11 cellular contexts compared by ENCODE assay signal in the genomic region with DNA sequence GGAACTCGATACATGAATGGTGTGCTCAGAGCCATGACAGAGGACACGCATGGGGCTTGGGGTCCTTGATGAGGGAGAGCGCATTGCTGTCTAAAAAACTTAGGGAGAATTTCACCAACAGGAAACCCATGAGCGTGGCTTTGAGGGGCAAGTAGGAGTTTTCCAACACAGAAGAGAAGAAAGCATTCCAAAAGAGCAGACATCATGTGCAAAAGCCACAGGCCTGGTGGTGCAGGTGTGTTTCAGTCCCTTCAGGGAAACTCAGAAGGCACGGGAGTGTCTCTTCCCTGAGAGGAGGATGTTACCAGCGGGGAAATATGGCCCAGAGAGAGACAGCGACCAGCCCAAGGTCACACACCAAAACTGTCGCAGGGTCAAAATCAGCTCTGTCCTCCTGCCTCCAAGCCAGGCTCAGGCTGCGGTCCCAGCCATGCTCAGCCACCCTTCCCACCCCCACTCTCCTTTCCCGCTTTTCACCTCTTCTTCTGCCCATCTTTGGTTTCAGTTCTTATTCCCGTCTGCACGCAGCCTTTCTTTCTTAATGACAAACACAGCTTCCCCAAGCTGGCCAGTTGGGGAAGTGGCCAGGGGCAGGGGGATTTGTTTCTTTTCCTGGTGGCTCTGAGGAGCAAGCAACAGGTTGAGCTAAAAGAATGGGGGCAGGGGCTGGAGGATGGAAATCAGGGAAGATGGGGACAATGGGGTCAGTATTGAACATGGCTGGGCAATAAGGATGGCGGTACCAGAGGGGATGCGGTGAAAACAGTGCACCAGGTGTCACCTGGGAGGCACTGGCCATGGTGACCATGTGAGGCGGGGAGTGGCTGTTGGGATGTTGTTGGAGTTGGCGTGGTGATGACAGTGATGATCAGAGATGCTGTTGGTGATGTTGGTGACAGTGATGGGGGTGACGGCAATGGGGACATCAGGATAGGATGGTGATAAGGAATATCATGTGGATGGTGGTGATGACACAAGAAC.
A peak's percentile ranks its signal among the peaks of the same experiment; 100 is the strongest.
DNase-seq lines count a peak whose midpoint lies in the region; ATAC-seq and TF ChIP-seq lines count a peak whose summit lies in the region.
"Had no signal": no experiment of that assay in that cellular context is flagged by ENCODE, and none has a peak within 500 bp of the region (broad histone marks: within the 10 kb centered on the region; RNA-seq: fewer than 3 reads in every experiment).

No MANE protein-coding gene starts in this region.

- H3K4me1 Mint-ChIP-seq in central memory CD8-positive, alpha-beta T cell = peaks cover 97% of the 10 kb centered on the region

- peak overlapping the region; percentile 92 for H3K4me3 Mint-ChIP-seq in central memory CD8-positive, alpha-beta T cell

- TF ChIP-seq POLR2A in GM15510 (IDR thresholded peaks at IDR 0.05; ENCODE audit: borderline replicate concordance, extremely low read depth, insufficient read length) = peak; percentile 39

- peak overlapping the region; percentile 94 for H3K27ac Mint-ChIP-seq in central memory CD8-positive, alpha-beta T cell (ENCODE audit: low read depth)

- no peaks in the 10 kb centered on the region for H3K9me3 Mint-ChIP-seq in central memory CD8-positive, alpha-beta T cell

- no peak for ATAC-seq in central memory CD8-positive, alpha-beta T cell (replicated peaks; ENCODE audit: extremely low read depth, poor library complexity, severe bottlenecking)
- ATAC-seq in HG02870 (IDR thresholded peaks at IDR 0.05; ENCODE audit: unreplicated experiment) = no peak
- no peak for ATAC-seq in GM21528 (IDR thresholded peaks at IDR 0.05; ENCODE audit: low FRiP score, unreplicated experiment)

- H3K27me3 Mint-ChIP-seq in central memory CD8-positive, alpha-beta T cell = no peaks in the 10 kb centered on the region

- H3K36me3 Mint-ChIP-seq in central memory CD8-positive, alpha-beta T cell (ENCODE audit: insufficient read depth) = peaks cover 63% of the 10 kb centered on the region

- peak overlapping the region in 15 of 21 experiments; percentile 7 to 88 (median 74) for H3K27ac ChIP-seq in skin epidermis
- H3K27ac ChIP-seq: left ventricle myocardium inferior had no signal

- H3K4me3 ChIP-seq in skin epidermis = no peak overlapping the region
- H3K4me3 ChIP-seq: left ventricle myocardium inferior, sigmoid colon had no signal

- DNase-seq in NCI-H69 (lab: John Stamatoyannopoulos, UW) = peak; percentile 22
- DNase-seq in central memory CD8-positive, alpha-beta T cell (ENCODE audit: low spot score in 2 of 2) = no peak
- no peak for DNase-seq in activated CD4-positive, CD25-positive, alpha-beta regulatory T cell (lab: John Stamatoyannopoulos, UW)
- DNase-seq: amniotic stem cell, GDM1, left ventricle myocardium inferior, sigmoid colon had no signal
